Comparison of ENCODE assay signal across 20 cellular contexts in the genomic region with DNA sequence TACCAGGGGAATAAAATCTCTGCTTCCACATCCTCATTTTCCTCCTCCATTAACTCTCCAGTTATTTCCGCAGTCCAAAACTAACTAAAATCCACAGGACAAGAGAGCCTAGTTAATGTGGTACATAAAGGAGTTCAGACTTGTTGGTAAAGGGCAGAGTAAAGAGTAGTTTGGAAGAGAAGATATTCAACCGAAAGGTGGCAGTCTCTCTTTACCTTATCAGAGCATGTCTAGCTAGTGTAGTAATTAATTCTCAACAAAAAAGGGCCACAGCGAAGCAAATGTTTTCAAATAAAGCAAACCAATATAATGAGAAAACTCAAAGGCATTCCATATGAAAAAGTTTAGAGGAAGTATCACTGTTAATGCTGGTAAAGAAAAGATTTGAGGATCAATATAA.
DNase-seq lines count a peak whose midpoint lies in the region; FAIRE-seq and TF ChIP-seq lines count a peak whose summit lies in the region.
"Had no signal": no experiment of that assay in that cellular context is flagged by ENCODE, and none has a peak within 500 bp of the region (broad histone marks: within the 10 kb centered on the region; RNA-seq: fewer than 3 reads in every experiment).

No MANE protein-coding gene starts in this region.

- H3K27ac ChIP-seq in iPS DF 6.9 (ENCODE audit: low read length) (no peak overlapping the region), small intestine (ENCODE audit: low read depth in 1 of 2, low read length in 1 of 2) (no peak overlapping the region)
- H3K27ac ChIP-seq: 22Rv1, heart left ventricle, right lobe of liver, stomach, upper lobe of left lung had no signal

- FAIRE-seq in small intestine (lab: Jason Lieb, UNC): no peak

- no peaks in the 10 kb centered on the region for H3K4me1 ChIP-seq in iPS DF 6.9 (ENCODE audit: control insufficient read depth, insufficient read depth, low read length)
- no peaks in the 10 kb centered on the region for H3K4me1 ChIP-seq in small intestine (ENCODE audit: control insufficient read depth in 2 of 2, insufficient read depth in 1 of 2, low read depth in 1 of 2, low read length in 1 of 2)
- H3K4me1 ChIP-seq: heart left ventricle, right lobe of liver, stomach, upper lobe of left lung had no signal

- TF ChIP-seq CTCF in mesothelial cell of epicardium (IDR thresholded peaks at IDR 0.05; ENCODE audit: unreplicated experiment): no peak

- DNase-seq in DMS 273 (lab: John Stamatoyannopoulos, UW; ENCODE audit: unreplicated experiment): peak; percentile 9
- DNase-seq in DMS 273 treated with DMSO at 0.1 percent for 48 hours (lab: John Stamatoyannopoulos, UW): no peak
- DNase-seq in HuH-7 (ENCODE audit: low spot score): peak; percentile 1
- DNase-seq in SK-MEL-5 (ENCODE audit: low read depth, low spot score): peak; percentile 53
- DNase-seq in iPS DF 6.9 (ENCODE audit: low read depth, low spot score): peak; percentile 7
- no peak for DNase-seq in mesothelial cell of epicardium (ENCODE audit: low spot score in 2 of 2, unreplicated experiment in 2 of 2)
- DNase-seq in retina: no peak
- no peak for DNase-seq in small intestine
- DNase-seq: activated CD8-positive, alpha-beta memory T cell treated with anti-CD3 and anti-CD28 coated beads, Interleukin-2, amount 10 ng/mL, durations not matched to agents 7 days and 5 days; caudate nucleus; DND-41; effector CD4-positive, alpha-beta T cell; heart left ventricle; KG1; NCI-H2171 treated with DMSO at 0.1 percent for 48 hours; right lobe of liver; stomach; upper lobe of left lung had no signal

- no peak overlapping the region for H3K4me3 ChIP-seq in iPS DF 6.9 (ENCODE audit: low read length)
- H3K4me3 ChIP-seq in small intestine (ENCODE audit: low read depth in 1 of 2, low read length in 2 of 2): no peak overlapping the region
- H3K4me3 ChIP-seq: heart left ventricle, right lobe of liver, stomach, upper lobe of left lung had no signal

- in situ Hi-C loops in SK-MEL-5 (cut with HindIII; ENCODE audit: low pct_unique_long_range_greater_than_20kb, low sequenced_read_pairs): no loop called here

- peaks cover 13% of the 10 kb centered on the region for H3K4me1 Mint-ChIP-seq in mesothelial cell of epicardium
- H3K4me1 Mint-ChIP-seq: activated CD8-positive, alpha-beta memory T cell treated with anti-CD3 and anti-CD28 coated beads, Interleukin-2, amount 10 ng/mL, durations not matched to agents 7 days and 5 days; CD14-positive monocyte had no signal

- no peaks in the 10 kb centered on the region for H3K27me3 Mint-ChIP-seq in mesothelial cell of epicardium (ENCODE audit: low read depth)
- H3K27me3 Mint-ChIP-seq: activated CD8-positive, alpha-beta memory T cell treated with anti-CD3 and anti-CD28 coated beads, Interleukin-2, amount 10 ng/mL, durations not matched to agents 7 days and 5 days had no signal

- H3K9me3 ChIP-seq in iPS DF 6.9 (ENCODE audit: control insufficient read depth, insufficient read depth, low read length): no peaks in the 10 kb centered on the region
- no peaks in the 10 kb centered on the region for H3K9me3 ChIP-seq in small intestine (ENCODE audit: control insufficient read depth, low read depth)
- H3K9me3 ChIP-seq: heart left ventricle, right lobe of liver, stomach, upper lobe of left lung had no signal

- no peak overlapping the region for H3K27ac Mint-ChIP-seq in mesothelial cell of epicardium
- H3K27ac Mint-ChIP-seq: activated CD8-positive, alpha-beta memory T cell treated with anti-CD3 and anti-CD28 coated beads, Interleukin-2, amount 10 ng/mL, durations not matched to agents 7 days and 5 days; CD14-positive monocyte had no signal

- no peak overlapping the region for H3K4me3 Mint-ChIP-seq in mesothelial cell of epicardium
- H3K4me3 Mint-ChIP-seq: activated CD8-positive, alpha-beta memory T cell treated with anti-CD3 and anti-CD28 coated beads, Interleukin-2, amount 10 ng/mL, durations not matched to agents 7 days and 5 days; CD14-positive monocyte had no signal

- WGBS in iPS DF 6.9 (ENCODE audit: insufficient coverage, insufficient read length): no CpG with 5 or more reads among the region's 3 CpGs
- WGBS in small intestine, 3 donors: 37 to 53% (median 40%) methylated on average over 3 of the region's 3 CpGs

- H3K9me3 Mint-ChIP-seq in mesothelial cell of epicardium: peaks cover 25% of the 10 kb centered on the region

- H3K36me3 ChIP-seq in iPS DF 6.9 (ENCODE audit: control insufficient read depth, insufficient read depth, low read length) (no peaks in the 10 kb centered on the region), small intestine (ENCODE audit: control insufficient read depth in 2 of 2, insufficient read depth in 2 of 2, low read length in 2 of 2) (no peaks in the 10 kb centered on the region)
- H3K36me3 ChIP-seq: heart left ventricle, right lobe of liver, stomach, upper lobe of left lung had no signal

- no peaks in the 10 kb centered on the region for H3K36me3 Mint-ChIP-seq in mesothelial cell of epicardium
- H3K36me3 Mint-ChIP-seq: activated CD8-positive, alpha-beta memory T cell treated with anti-CD3 and anti-CD28 coated beads, Interleukin-2, amount 10 ng/mL, durations not matched to agents 7 days and 5 days; CD14-positive monocyte had no signal

- H3K27me3 ChIP-seq in iPS DF 6.9 (ENCODE audit: control insufficient read depth, insufficient read depth, low read length) (no peaks in the 10 kb centered on the region), small intestine (ENCODE audit: control insufficient read depth in 2 of 2, insufficient read depth in 2 of 2, low read length in 2 of 2) (no peaks in the 10 kb centered on the region)
- H3K27me3 ChIP-seq: heart left ventricle, stomach, upper lobe of left lung had no signal

Comparison
In these comparisons a context has a peak if more than half of its experiments do, and no peak if none do; other contexts are left out.
1. DNase-seq: peak in DMS 273 (single experiment), HuH-7 (single experiment), SK-MEL-5 (single experiment) and iPS DF 6.9 (single experiment); none in DMS 273 treated with DMSO at 0.1 percent for 48 hours (single experiment), mesothelial cell of epicardium (0 of 2), retina (single experiment) and small intestine (single experiment).